Comparison of ENCODE assay signal across 8 cellular contexts in the genomic region with DNA sequence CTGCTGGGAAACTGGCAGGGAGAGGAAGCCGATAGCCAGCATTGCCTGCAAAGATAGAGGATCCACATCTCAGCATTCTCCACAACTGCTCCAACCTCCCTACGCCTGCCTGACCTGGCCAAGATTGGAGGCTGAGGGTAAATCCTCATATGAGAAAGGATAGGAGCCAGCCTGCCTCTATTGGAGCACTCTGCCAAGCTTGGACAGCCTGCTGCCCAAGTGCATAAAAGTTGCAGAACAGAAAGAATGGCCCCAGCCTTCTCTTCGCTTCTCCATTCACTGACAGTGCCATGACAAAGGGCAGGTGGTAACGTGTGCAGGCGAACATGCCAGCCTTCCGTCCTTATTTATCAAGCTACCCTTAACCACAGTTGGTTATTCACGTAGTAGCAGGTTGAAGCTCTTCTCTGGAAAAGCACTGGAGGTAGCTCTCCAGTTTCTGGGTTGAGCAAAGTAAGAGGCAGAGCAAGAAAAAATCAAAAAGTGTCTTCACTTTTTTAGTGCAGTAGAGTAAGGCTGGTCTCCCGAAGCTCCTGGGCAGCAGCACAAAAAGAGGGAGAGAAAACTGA. TPM values are rescaled to one million over a fixed set of nuclear protein-coding genes. Genes with fewer than 3 reads are reported as not detected.
DNase-seq lines count a peak whose midpoint lies in the region; ATAC-seq and TF ChIP-seq lines count a peak whose summit lies in the region.

No MANE protein-coding gene starts in this region.

- H3F3A ChIP-seq in SK-N-SH (replicated peaks; ENCODE audit: insufficient read depth): peaks cover 22% of the 10 kb centered on the region

- peaks cover 32 to 60% of the 10 kb centered on the region in 2 experiments for H3K4me1 ChIP-seq in SK-N-SH (ENCODE audit: control insufficient read depth in 1 of 2, insufficient read depth in 2 of 2, low read depth in 1 of 2, low read length in 1 of 2)
- peaks cover 9 to 85% (median 59%) of the 10 kb centered on the region in 4 donors for H3K4me1 ChIP-seq in Peyer's patch
- peaks cover 86 to 95% (median 92%) of the 10 kb centered on the region in 4 donors for H3K4me1 ChIP-seq in stomach

- TF ChIP-seq CTCF in SK-N-SH (IDR thresholded peaks at IDR 0.05): no peak
- no peak for TF ChIP-seq CTCF in Peyer's patch (IDR thresholded peaks at IDR 0.05)
- TF ChIP-seq CTCF in glutamatergic neuron (IDR thresholded peaks at IDR 0.05; ENCODE audit: partially characterized antibody, unreplicated experiment): no peak
- no peak for TF ChIP-seq CTCF in stomach (IDR thresholded peaks at IDR 0.05)

- peaks cover 25% of the 10 kb centered on the region for H3K4me1 Mint-ChIP-seq in glutamatergic neuron (ENCODE audit: low read depth, unreplicated experiment)

- H3K79me2 ChIP-seq in SK-N-SH (ENCODE audit: insufficient read depth): no peaks in the 10 kb centered on the region

- no peak for TF ChIP-seq RAD21 in SK-N-SH (IDR thresholded peaks at IDR 0.05; ENCODE audit: low read length)

- no peak overlapping the region for H3K27ac Mint-ChIP-seq in glutamatergic neuron (ENCODE audit: unreplicated experiment)

- H3K27ac ChIP-seq in SK-N-SH (ENCODE audit: low read depth in 2 of 2, low read length in 1 of 2): peak overlapping the region in 1 of 2 experiments; percentile 97; a peak in 2 of 4 replicates
- H3K27ac ChIP-seq in Peyer's patch: peak overlapping the region; percentile 83 to 94 (median 89)
- H3K27ac ChIP-seq in stomach: peak overlapping the region; percentile 79 to 94 (median 90)

- ATAC-seq in SK-N-SH treated with all-trans-retinoic acid at 6 μM for 48 hours (no peak), HG03139 (IDR thresholded peaks at IDR 0.05; ENCODE audit: unreplicated experiment) (no peak)

- POLR2A ChIA-PET in SK-N-SH (lab: Yijun Ruan, JAX): interaction anchor here (0.6 to 1.0 kb wide), 2 partner anchors 11 to 66 kb away, joined by 3 read pairs; no protein-coding TSS in a partner anchor

- H3K4me3 Mint-ChIP-seq in glutamatergic neuron (ENCODE audit: unreplicated experiment): peak overlapping the region; percentile 5

- peak overlapping the region; percentile 17; the same call in 1 of the 2 replicates for H3K4me2 ChIP-seq in SK-N-SH

- no peaks in the 10 kb centered on the region for H3K9me2 ChIP-seq in SK-N-SH

- intact Hi-C loops in stomach (cut with DNase I; ENCODE audit: low total_unique reads): no loop called here

- H3K9me3 ChIP-seq in SK-N-SH: no peaks in the 10 kb centered on the region
- no peaks in the 10 kb centered on the region for H3K9me3 ChIP-seq in Peyer's patch
- no peaks in the 10 kb centered on the region for H3K9me3 ChIP-seq in stomach

- no peaks in the 10 kb centered on the region for H4K20me1 ChIP-seq in SK-N-SH (ENCODE audit: insufficient read depth)

- TF ChIP-seq EP300 in SK-N-SH (IDR thresholded peaks at IDR 0.05; ENCODE audit: borderline replicate concordance in 1 of 2, low read depth in 1 of 2, low read length in 1 of 2) (no peak), stomach (IDR thresholded peaks at IDR 0.05) (no peak)

- H3K27me3 ChIP-seq in SK-N-SH (ENCODE audit: insufficient read depth) (no peaks in the 10 kb centered on the region), Peyer's patch (no peaks in the 10 kb centered on the region), stomach (no peaks in the 10 kb centered on the region)

- peaks cover 6% of the 10 kb centered on the region for H3K9me3 Mint-ChIP-seq in glutamatergic neuron (ENCODE audit: unreplicated experiment)

- H3K9ac ChIP-seq in SK-N-SH: no peak overlapping the region

- H2AFZ ChIP-seq in SK-N-SH (ENCODE audit: low read depth): no peak overlapping the region

- CTCF ChIA-PET in SK-N-SH (lab: Yijun Ruan, JAX): interaction anchor here (0.6 to 13.1 kb wide), 51 partner anchors 10 to 417 kb away, joined by 3 to 153 read pairs (median 4); a partner anchor contains a TSS

- peaks cover 14% of the 10 kb centered on the region for H3K27me3 Mint-ChIP-seq in glutamatergic neuron (ENCODE audit: unreplicated experiment)

- no peak for TF ChIP-seq POLR2A in Peyer's patch (IDR thresholded peaks at IDR 0.05)
- TF ChIP-seq POLR2A in stomach (IDR thresholded peaks at IDR 0.05): no peak

- DNase-seq in SK-N-SH: no peak
- DNase-seq in Peyer's patch: peak in 1 of 3 donors; percentile 48
- DNase-seq in glutamatergic neuron: no peak
- no peak for DNase-seq in stomach
- DNase-seq in NCI-H1048 (lab: John Stamatoyannopoulos, UW): no peak
- DNase-seq in activated CD8-positive, alpha-beta memory T cell treated with anti-CD3 and anti-CD28 coated beads, Interleukin-2, amount 50 U/mL, for 48 hours: no peak

- no peaks in the 10 kb centered on the region for H3K36me3 ChIP-seq in SK-N-SH (replicated peaks in 1 of 2; ENCODE audit: control insufficient read depth in 1 of 2, insufficient read depth in 2 of 2, low read length in 1 of 2)
- no peaks in the 10 kb centered on the region for H3K36me3 ChIP-seq in Peyer's patch
- H3K36me3 ChIP-seq in stomach: no peaks in the 10 kb centered on the region

- no peaks in the 10 kb centered on the region for H3K36me3 Mint-ChIP-seq in glutamatergic neuron (ENCODE audit: unreplicated experiment)

- 78% methylated on average over 7 of the region's 8 CpGs for WGBS in SK-N-SH (ENCODE audit: low lambda C conversion rate)
- WGBS in stomach, 5 donors: 39 to 55% (median 44%) methylated on average over 7 to 8 of the region's 8 CpGs

- peak overlapping the region in 1 of 2 experiments; percentile 38; a peak in 1 of 4 replicates for H3K4me3 ChIP-seq in SK-N-SH (ENCODE audit: low read depth in 2 of 2, low read length in 1 of 2)
- peak overlapping the region in 2 of 4 donors; percentile 16 to 31 for H3K4me3 ChIP-seq in Peyer's patch
- peak overlapping the region in 3 of 4 donors; percentile 10 to 20 (median 14) for H3K4me3 ChIP-seq in stomach

TF ChIP-seq in SK-N-SH, 30 proteins besides CTCF, POLR2A, EP300 and RAD21 (continues in another document):
- TF ChIP-seq RFX5 (IDR thresholded peaks at IDR 0.05; ENCODE audit: low read length): no peak
- TF ChIP-seq, protein P1, sequence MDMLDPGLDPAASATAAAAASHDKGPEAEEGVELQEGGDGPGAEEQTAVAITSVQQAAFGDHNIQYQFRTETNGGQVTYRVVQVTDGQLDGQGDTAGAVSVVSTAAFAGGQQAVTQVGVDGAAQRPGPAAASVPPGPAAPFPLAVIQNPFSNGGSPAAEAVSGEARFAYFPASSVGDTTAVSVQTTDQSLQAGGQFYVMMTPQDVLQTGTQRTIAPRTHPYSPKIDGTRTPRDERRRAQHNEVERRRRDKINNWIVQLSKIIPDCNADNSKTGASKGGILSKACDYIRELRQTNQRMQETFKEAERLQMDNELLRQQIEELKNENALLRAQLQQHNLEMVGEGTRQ (IDR thresholded peaks at IDR 0.05; ENCODE audit: borderline replicate concordance, low read depth, low read length): no peak
- no peak for TF ChIP-seq GATA2 (CRISPR knock-in tag; IDR thresholded peaks at IDR 0.05)
- no peak for TF ChIP-seq SIN3A (IDR thresholded peaks at IDR 0.05; ENCODE audit: borderline replicate concordance, low read depth, low read length)
- TF ChIP-seq FOSL2 (IDR thresholded peaks at IDR 0.05; ENCODE audit: borderline replicate concordance, low read depth): no peak
- TF ChIP-seq, protein P2, sequence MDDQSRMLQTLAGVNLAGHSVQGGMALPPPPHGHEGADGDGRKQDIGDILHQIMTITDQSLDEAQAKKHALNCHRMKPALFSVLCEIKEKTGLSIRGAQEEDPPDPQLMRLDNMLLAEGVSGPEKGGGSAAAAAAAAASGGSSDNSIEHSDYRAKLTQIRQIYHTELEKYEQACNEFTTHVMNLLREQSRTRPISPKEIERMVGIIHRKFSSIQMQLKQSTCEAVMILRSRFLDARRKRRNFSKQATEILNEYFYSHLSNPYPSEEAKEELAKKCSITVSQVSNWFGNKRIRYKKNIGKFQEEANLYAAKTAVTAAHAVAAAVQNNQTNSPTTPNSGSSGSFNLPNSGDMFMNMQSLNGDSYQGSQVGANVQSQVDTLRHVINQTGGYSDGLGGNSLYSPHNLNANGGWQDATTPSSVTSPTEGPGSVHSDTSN (IDR thresholded peaks at IDR 0.05): no peak

TF ChIP-seq in SK-N-SH treated with all-trans-retinoic acid at 6 μM for 48 hours, 23 proteins besides CTCF, POLR2A, EP300 and RAD21 (continues in another document):
- TF ChIP-seq ZNF70 (CRISPR knock-in tag; IDR thresholded peaks at IDR 0.05): no peak
- TF ChIP-seq ZNF565 (CRISPR knock-in tag; conservative IDR thresholded peaks at IDR 0.05; ENCODE audit: low read depth): no peak

RNA-seq across cellular contexts. Expression of a gene that starts 4.3 kb away (rescaled TPM):
- polyA plus RNA-seq in SK-N-SH (2012; rRNA removed): 0.72 and 1.0 TPM in 2 replicates
- 0.58 and 0.64 TPM in 2 replicates for polyA plus RNA-seq in SK-N-SH (2012; cell fraction: cytosol; rRNA removed)
- polyA plus RNA-seq in SK-N-SH (2012; cell fraction: nucleus; rRNA removed): 2.2 and 2.5 TPM in 2 replicates
- total RNA-seq in Peyer's patch: 10 to 100 TPM; 13.5 to 98.2 (median 26.1) TPM
- 11.3 TPM for total RNA-seq in glutamatergic neuron (ENCODE audit: unreplicated experiment)
- 10 to 100 TPM in 3 of 5 donors, 1 to 10 TPM in 2; 2.2 to 11.7 (median 10.7) TPM for total RNA-seq in stomach
- polyA plus RNA-seq in stomach: 1 to 10 TPM; 3.8 to 6.5 (median 5.1) TPM

RNA-seq across cellular contexts. Expression of a gene that starts 56.5 kb away (rescaled TPM):
- 12.6 and 13.8 TPM in 2 replicates for polyA plus RNA-seq in SK-N-SH (2012; rRNA removed)
- 10.8 and 12.4 TPM in 2 replicates for polyA plus RNA-seq in SK-N-SH (2012; cell fraction: cytosol; rRNA removed)
- 17.3 and 38.5 TPM in 2 replicates for polyA plus RNA-seq in SK-N-SH (2012; cell fraction: nucleus; rRNA removed)
- total RNA-seq in Peyer's patch: 100 to 1,000 TPM in 1 of 4 donors, 10 to 100 TPM in 3; 10.6 to 120 (median 13.3) TPM
- 16.5 TPM for total RNA-seq in glutamatergic neuron (ENCODE audit: unreplicated experiment)
- 10 to 100 TPM in 1 of 5 donors, 1 to 10 TPM in 4; 1.8 to 25.0 (median 4.6) TPM for total RNA-seq in stomach
- 1 to 10 TPM; 1.6 to 5.6 (median 2.6) TPM for polyA plus RNA-seq in stomach
